1 cellular context compared by ENCODE assay signal in the genomic region with DNA sequence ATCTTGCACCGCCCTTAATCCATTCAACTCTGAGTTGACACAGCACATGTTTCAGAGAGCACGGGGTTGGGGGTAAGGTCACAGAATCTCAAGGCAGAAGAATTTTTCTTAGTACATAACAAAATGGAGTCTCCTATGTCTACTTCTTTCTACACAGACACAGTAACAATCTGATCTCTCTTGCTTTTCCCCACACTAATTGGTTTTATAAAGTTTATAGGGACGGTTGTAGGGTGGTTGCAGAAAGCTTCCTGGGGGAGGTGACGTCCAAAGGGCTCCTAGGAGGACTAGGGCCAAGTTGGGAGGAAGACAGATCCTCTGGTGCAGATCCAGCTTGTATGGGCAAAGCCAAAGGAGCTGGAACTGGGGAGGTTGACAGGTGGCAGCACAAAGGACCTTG.
TF ChIP-seq lines count a peak whose summit lies in the region.
"Not testable (repeated sequence)": the region's sequence is repeated elsewhere in the genome, so short reads cannot be mapped to it uniquely, and the experiment has no call there.

No MANE protein-coding gene starts in this region.

TF ChIP-seq in K562, 482 proteins besides CTCF, POLR2A, EP300 and RAD21 (continues in another document):
- TF ChIP-seq MEF2D (tag; conservative IDR thresholded peaks at IDR 0.05; ENCODE audit: low read depth) = peak; percentile 52
- TF ChIP-seq ZNF668 (CRISPR knock-in tag; IDR thresholded peaks at IDR 0.05) = peak; percentile 76
- TF ChIP-seq PTRF (tag; IDR thresholded peaks at IDR 0.05) = peak; percentile 76; the same call in 1 of the 2 replicates
- not testable (repeated sequence) for TF ChIP-seq NR2C1 (IDR thresholded peaks at IDR 0.05); NR4A1 (CRISPR knock-in tag; IDR thresholded peaks at IDR 0.05)
- TF ChIP-seq NR2C1 (tag; IDR thresholded peaks at IDR 0.05) = peak; percentile 74
- TF ChIP-seq, protein P1, sequence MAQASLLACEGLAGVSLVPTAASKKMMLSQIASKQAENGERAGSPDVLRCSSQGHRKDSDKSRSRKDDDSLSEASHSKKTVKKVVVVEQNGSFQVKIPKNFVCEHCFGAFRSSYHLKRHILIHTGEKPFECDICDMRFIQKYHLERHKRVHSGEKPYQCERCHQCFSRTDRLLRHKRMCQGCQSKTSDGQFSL (CRISPR knock-in tag; IDR thresholded peaks at IDR 0.05) = not testable (repeated sequence)
- TF ChIP-seq, protein P1 (tag; IDR thresholded peaks at IDR 0.05) = peak in 1 of 2 experiments; percentile 79; a peak in 1 of 4 replicates
- TF ChIP-seq CXXC5 (CRISPR knock-in tag; IDR thresholded peaks at IDR 0.05) = peak; percentile 84
- peak; percentile 91 for TF ChIP-seq NR4A1 (tag; IDR thresholded peaks at IDR 0.05)
- TF ChIP-seq, protein P2, sequence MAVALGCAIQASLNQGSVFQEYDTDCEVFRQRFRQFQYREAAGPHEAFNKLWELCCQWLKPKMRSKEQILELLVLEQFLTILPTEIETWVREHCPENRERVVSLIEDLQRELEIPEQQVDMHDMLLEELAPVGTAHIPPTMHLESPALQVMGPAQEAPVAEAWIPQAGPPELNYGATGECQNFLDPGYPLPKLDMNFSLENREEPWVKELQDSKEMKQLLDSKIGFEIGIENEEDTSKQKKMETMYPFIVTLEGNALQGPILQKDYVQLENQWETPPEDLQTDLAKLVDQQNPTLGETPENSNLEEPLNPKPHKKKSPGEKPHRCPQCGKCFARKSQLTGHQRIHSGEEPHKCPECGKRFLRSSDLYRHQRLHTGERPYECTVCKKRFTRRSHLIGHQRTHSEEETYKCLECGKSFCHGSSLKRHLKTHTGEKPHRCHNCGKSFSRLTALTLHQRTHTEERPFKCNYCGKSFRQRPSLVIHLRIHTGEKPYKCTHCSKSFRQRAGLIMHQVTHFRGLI (CRISPR knock-in tag; IDR thresholded peaks at IDR 0.05) = peak; percentile 62; the same call in 1 of the 2 replicates
- TF ChIP-seq MECOM (CRISPR knock-in tag; IDR thresholded peaks at IDR 0.05) = peak; percentile 77; the same call in 1 of the 2 replicates
- TF ChIP-seq, protein P3, sequence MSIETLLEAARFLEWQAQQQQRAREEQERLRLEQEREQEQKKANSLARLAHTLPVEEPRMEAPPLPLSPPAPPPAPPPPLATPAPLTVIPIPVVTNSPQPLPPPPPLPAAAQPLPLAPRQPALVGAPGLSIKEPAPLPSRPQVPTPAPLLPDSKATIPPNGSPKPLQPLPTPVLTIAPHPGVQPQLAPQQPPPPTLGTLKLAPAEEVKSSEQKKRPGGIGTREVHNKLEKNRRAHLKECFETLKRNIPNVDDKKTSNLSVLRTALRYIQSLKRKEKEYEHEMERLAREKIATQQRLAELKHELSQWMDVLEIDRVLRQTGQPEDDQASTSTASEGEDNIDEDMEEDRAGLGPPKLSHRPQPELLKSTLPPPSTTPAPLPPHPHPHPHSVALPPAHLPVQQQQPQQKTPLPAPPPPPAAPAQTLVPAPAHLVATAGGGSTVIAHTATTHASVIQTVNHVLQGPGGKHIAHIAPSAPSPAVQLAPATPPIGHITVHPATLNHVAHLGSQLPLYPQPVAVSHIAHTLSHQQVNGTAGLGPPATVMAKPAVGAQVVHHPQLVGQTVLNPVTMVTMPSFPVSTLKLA (conservative IDR thresholded peaks at IDR 0.05) = 0 out of 4 replicates have a peak, but pooled peaks of 1 of the 2 experiments have one; percentile 21
- TF ChIP-seq, protein P4, sequence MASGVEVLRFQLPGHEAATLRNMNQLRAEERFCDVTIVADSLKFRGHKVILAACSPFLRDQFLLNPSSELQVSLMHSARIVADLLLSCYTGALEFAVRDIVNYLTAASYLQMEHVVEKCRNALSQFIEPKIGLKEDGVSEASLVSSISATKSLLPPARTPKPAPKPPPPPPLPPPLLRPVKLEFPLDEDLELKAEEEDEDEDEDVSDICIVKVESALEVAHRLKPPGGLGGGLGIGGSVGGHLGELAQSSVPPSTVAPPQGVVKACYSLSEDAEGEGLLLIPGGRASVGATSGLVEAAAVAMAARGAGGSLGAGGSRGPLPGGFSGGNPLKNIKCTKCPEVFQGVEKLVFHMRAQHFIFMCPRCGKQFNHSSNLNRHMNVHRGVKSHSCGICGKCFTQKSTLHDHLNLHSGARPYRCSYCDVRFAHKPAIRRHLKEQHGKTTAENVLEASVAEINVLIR (CRISPR knock-in tag; IDR thresholded peaks at IDR 0.05) = peak; percentile 50
- peak; percentile 65 for TF ChIP-seq PYGO2 (tag; IDR thresholded peaks at IDR 0.05)
- TF ChIP-seq DDX20 (tag; IDR thresholded peaks at IDR 0.05; ENCODE audit: low read depth) = peak; percentile 62; the same call in 1 of the 2 replicates
- TF ChIP-seq SMAD4 (CRISPR knock-in tag; conservative IDR thresholded peaks at IDR 0.05) = peak; percentile 88
- TF ChIP-seq TAF7 (tag; IDR thresholded peaks at IDR 0.05) = 0 out of 2 replicates have a peak, but pooled peaks have one; percentile 45
- peak; percentile 87 for TF ChIP-seq ZNF583 (CRISPR knock-in tag; IDR thresholded peaks at IDR 0.05)
- TF ChIP-seq GTF2A2 (tag; IDR thresholded peaks at IDR 0.05) = peak; percentile 60; the same call in 1 of the 2 replicates
- TF ChIP-seq, protein P5, sequence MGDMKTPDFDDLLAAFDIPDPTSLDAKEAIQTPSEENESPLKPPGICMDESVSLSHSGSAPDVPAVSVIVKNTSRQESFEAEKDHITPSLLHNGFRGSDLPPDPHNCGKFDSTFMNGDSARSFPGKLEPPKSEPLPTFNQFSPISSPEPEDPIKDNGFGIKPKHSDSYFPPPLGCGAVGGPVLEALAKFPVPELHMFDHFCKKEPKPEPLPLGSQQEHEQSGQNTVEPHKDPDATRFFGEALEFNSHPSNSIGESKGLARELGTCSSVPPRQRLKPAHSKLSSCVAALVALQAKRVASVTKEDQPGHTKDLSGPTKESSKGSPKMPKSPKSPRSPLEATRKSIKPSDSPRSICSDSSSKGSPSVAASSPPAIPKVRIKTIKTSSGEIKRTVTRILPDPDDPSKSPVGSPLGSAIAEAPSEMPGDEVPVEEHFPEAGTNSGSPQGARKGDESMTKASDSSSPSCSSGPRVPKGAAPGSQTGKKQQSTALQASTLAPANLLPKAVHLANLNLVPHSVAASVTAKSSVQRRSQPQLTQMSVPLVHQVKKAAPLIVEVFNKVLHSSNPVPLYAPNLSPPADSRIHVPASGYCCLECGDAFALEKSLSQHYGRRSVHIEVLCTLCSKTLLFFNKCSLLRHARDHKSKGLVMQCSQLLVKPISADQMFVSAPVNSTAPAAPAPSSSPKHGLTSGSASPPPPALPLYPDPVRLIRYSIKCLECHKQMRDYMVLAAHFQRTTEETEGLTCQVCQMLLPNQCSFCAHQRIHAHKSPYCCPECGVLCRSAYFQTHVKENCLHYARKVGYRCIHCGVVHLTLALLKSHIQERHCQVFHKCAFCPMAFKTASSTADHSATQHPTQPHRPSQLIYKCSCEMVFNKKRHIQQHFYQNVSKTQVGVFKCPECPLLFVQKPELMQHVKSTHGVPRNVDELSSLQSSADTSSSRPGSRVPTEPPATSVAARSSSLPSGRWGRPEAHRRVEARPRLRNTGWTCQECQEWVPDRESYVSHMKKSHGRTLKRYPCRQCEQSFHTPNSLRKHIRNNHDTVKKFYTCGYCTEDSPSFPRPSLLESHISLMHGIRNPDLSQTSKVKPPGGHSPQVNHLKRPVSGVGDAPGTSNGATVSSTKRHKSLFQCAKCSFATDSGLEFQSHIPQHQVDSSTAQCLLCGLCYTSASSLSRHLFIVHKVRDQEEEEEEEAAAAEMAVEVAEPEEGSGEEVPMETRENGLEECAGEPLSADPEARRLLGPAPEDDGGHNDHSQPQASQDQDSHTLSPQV (IDR thresholded peaks at IDR 0.05) = peak; percentile 98
- 0 out of 2 replicates have a peak, but pooled peaks have one; percentile 20 for TF ChIP-seq NFE2L1 (tag; IDR thresholded peaks at IDR 0.05; ENCODE audit: borderline replicate concordance, low read depth)
- TF ChIP-seq KLF6 (CRISPR knock-in tag; IDR thresholded peaks at IDR 0.05; ENCODE audit: borderline replicate concordance) = peak; percentile 80; the same call in 1 of the 2 replicates
- TF ChIP-seq, protein P6, sequence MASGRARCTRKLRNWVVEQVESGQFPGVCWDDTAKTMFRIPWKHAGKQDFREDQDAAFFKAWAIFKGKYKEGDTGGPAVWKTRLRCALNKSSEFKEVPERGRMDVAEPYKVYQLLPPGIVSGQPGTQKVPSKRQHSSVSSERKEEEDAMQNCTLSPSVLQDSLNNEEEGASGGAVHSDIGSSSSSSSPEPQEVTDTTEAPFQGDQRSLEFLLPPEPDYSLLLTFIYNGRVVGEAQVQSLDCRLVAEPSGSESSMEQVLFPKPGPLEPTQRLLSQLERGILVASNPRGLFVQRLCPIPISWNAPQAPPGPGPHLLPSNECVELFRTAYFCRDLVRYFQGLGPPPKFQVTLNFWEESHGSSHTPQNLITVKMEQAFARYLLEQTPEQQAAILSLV (tag; IDR thresholded peaks at IDR 0.05) = 0 out of 2 replicates have a peak, but pooled peaks have one; percentile 53
- TF ChIP-seq, protein P7, sequence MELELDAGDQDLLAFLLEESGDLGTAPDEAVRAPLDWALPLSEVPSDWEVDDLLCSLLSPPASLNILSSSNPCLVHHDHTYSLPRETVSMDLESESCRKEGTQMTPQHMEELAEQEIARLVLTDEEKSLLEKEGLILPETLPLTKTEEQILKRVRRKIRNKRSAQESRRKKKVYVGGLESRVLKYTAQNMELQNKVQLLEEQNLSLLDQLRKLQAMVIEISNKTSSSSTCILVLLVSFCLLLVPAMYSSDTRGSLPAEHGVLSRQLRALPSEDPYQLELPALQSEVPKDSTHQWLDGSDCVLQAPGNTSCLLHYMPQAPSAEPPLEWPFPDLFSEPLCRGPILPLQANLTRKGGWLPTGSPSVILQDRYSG (tag; conservative IDR thresholded peaks at IDR 0.05; ENCODE audit: low read depth) = peak; percentile 94
- 0 out of 2 replicates have a peak, but pooled peaks have one; percentile 43 for TF ChIP-seq HSF4 (CRISPR knock-in tag; IDR thresholded peaks at IDR 0.05; ENCODE audit: borderline replicate concordance)
- TF ChIP-seq, protein P8, sequence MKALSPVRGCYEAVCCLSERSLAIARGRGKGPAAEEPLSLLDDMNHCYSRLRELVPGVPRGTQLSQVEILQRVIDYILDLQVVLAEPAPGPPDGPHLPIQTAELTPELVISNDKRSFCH (CRISPR knock-in tag; IDR thresholded peaks at IDR 0.05) = not testable (repeated sequence)
- TF ChIP-seq, protein P8 (tag; IDR thresholded peaks at IDR 0.05) = peak; percentile 87
- TF ChIP-seq, protein P9, sequence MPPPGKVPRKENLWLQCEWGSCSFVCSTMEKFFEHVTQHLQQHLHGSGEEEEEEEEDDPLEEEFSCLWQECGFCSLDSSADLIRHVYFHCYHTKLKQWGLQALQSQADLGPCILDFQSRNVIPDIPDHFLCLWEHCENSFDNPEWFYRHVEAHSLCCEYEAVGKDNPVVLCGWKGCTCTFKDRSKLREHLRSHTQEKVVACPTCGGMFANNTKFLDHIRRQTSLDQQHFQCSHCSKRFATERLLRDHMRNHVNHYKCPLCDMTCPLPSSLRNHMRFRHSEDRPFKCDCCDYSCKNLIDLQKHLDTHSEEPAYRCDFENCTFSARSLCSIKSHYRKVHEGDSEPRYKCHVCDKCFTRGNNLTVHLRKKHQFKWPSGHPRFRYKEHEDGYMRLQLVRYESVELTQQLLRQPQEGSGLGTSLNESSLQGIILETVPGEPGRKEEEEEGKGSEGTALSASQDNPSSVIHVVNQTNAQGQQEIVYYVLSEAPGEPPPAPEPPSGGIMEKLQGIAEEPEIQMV (tag; conservative IDR thresholded peaks at IDR 0.05; ENCODE audit: low read depth) = 0 out of 2 replicates have a peak, but pooled peaks have one; percentile 39
- TF ChIP-seq ZNF311 (CRISPR knock-in tag; IDR thresholded peaks at IDR 0.05) = peak; percentile 80; the same call in 1 of the 2 replicates
- TF ChIP-seq DMBX1 (CRISPR knock-in tag; IDR thresholded peaks at IDR 0.05; ENCODE audit: borderline replicate concordance) = peak; percentile 93
- TF ChIP-seq PTTG1 (tag; IDR thresholded peaks at IDR 0.05; ENCODE audit: low read depth) = peak; percentile 75
- 0 out of 2 replicates have a peak, but pooled peaks have one; percentile 52 for TF ChIP-seq ZNF76 (CRISPR knock-in tag; IDR thresholded peaks at IDR 0.05; ENCODE audit: borderline replicate concordance)
- TF ChIP-seq, protein P10, sequence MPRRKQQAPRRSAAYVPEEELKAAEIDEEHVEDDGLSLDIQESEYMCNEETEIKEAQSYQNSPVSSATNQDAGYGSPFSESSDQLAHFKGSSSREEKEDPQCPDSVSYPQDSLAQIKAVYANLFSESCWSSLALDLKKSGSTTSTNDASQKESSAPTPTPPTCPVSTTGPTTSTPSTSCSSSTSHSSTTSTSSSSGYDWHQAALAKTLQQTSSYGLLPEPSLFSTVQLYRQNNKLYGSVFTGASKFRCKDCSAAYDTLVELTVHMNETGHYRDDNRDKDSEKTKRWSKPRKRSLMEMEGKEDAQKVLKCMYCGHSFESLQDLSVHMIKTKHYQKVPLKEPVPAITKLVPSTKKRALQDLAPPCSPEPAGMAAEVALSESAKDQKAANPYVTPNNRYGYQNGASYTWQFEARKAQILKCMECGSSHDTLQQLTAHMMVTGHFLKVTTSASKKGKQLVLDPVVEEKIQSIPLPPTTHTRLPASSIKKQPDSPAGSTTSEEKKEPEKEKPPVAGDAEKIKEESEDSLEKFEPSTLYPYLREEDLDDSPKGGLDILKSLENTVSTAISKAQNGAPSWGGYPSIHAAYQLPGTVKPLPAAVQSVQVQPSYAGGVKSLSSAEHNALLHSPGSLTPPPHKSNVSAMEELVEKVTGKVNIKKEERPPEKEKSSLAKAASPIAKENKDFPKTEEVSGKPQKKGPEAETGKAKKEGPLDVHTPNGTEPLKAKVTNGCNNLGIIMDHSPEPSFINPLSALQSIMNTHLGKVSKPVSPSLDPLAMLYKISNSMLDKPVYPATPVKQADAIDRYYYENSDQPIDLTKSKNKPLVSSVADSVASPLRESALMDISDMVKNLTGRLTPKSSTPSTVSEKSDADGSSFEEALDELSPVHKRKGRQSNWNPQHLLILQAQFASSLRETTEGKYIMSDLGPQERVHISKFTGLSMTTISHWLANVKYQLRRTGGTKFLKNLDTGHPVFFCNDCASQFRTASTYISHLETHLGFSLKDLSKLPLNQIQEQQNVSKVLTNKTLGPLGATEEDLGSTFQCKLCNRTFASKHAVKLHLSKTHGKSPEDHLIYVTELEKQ (CRISPR knock-in tag; IDR thresholded peaks at IDR 0.05) = peak; percentile 62; the same call in 1 of the 2 replicates
